Comparison of ENCODE assay signal across 14 cellular contexts in the genomic region with DNA sequence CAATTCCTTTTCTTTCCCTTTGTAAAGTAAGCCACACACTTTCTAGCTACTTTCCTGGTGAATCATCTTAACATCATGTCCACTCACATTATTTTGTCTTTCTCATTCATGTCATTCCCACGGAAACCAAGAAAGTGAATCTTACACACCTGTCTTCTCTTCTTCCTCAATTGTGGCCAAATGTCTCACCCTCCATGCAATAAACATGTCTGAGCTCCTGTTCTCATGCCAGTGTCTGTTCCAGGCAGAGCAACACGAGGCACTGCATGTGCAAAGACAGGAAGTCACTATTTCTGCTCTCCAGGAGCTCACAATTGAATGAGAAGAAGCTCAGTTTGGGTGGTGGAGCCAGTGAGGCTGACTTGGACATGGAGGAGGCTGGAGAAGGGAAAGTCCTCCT. TPM values are rescaled to one million over a fixed set of nuclear protein-coding genes. Genes with fewer than 3 reads are reported as not detected.
DNase-seq lines count a peak whose midpoint lies in the region; ATAC-seq, FAIRE-seq and TF ChIP-seq lines count a peak whose summit lies in the region.
"Had no signal": no experiment of that assay in that cellular context is flagged by ENCODE, and none has a peak within 500 bp of the region (broad histone marks: within the 10 kb centered on the region; RNA-seq: fewer than 3 reads in every experiment).

No MANE protein-coding gene starts in this region.

- CTCF ChIA-PET in HepG2 (lab: Yijun Ruan, JAX; ENCODE audit: low intra/inter-chr PET ratio, low total read pairs) (no interaction called here), PC-3 (lab: Charles Lee) (interaction anchor here (0.6 kb wide), 1 partner anchor 206 kb away, joined by 3 read pairs; no protein-coding TSS in a partner anchor)

- H3K36me3 ChIP-seq in HepG2 (replicated peaks in 1 of 2; ENCODE audit: control insufficient read depth in 1 of 2, insufficient read depth in 2 of 2, low read length in 2 of 2), result no peaks in the 10 kb centered on the region
- no peaks in the 10 kb centered on the region for H3K36me3 ChIP-seq in right lobe of liver
- no peaks in the 10 kb centered on the region for H3K36me3 ChIP-seq in PC-3 (ENCODE audit: low read depth, low read length)

- no peak overlapping the region for H3K4me3 Mint-ChIP-seq in endothelial cell (ENCODE audit: unreplicated experiment)
- H3K4me3 Mint-ChIP-seq: CD4-positive, CD25-positive, alpha-beta regulatory T cell had no signal

- TF ChIP-seq EP300 in HepG2 (IDR thresholded peaks at IDR 0.05; ENCODE audit: low read depth in 2 of 2, low read length in 2 of 2) (no peak), HepG2 (CRISPR knock-in tag; IDR thresholded peaks at IDR 0.05; ENCODE audit: borderline replicate concordance) (no peak)

- DNase-seq in HepG2 (ENCODE audit: low spot score), result no peak
- no peak for DNase-seq in right lobe of liver
- peak; percentile 59 for DNase-seq in PC-3
- peak; percentile 90 for DNase-seq in epithelial cell of esophagus (ENCODE audit: low read depth)
- peak; percentile 9 for DNase-seq in stromal cell of bone marrow (ENCODE audit: low read depth)
- no peak for DNase-seq in endothelial cell (ENCODE audit: low spot score)
- DNase-seq: NCI-H1092 treated with DMSO at 0.1 percent for 48 hours, substantia nigra had no signal

- H3K9me2 ChIP-seq in PC-3 (replicated peaks; ENCODE audit: low read length), result no peaks in the 10 kb centered on the region

- no peak for TF ChIP-seq RAD21 in HepG2 (CRISPR knock-in tag; IDR thresholded peaks at IDR 0.05)

- no peak overlapping the region for H3K4me3 ChIP-seq in HepG2 (replicated peaks in 1 of 3; ENCODE audit: insufficient read depth in 1 of 3, low read depth in 2 of 3, low read length in 3 of 3)
- no peak overlapping the region for H3K4me3 ChIP-seq in right lobe of liver
- H3K4me3 ChIP-seq in PC-3 (ENCODE audit: low read length), result no peak overlapping the region
- no peak overlapping the region for H3K4me3 ChIP-seq in epithelial cell of esophagus (ENCODE audit: low read length)
- H3K4me3 ChIP-seq: body of pancreas had no signal

- no peak for FAIRE-seq in HepG2 (lab: Jason Lieb, UNC)
- FAIRE-seq: GM12892 had no signal

- in situ Hi-C loops in HepG2 (cut with HindIII; ENCODE audit: extremely low pct_ligation_motif_present, low pct_unique_long_range_greater_than_20kb), result no loop called here

- H3K36me3 Mint-ChIP-seq in endothelial cell (ENCODE audit: low read depth, unreplicated experiment), result no peaks in the 10 kb centered on the region

- H2AFZ ChIP-seq in HepG2 (ENCODE audit: low read length) (peak overlapping the region; percentile 57), PC-3 (ENCODE audit: low read length) (peak overlapping the region; percentile 51; the same call in 1 of the 2 replicates)

- POLR2A ChIA-PET in HepG2 (lab: Yijun Ruan, JAX) (no interaction called here), PC-3 (lab: Charles Lee; ENCODE audit: unreplicated experiment) (no interaction called here)

- H3K27ac Mint-ChIP-seq in endothelial cell (ENCODE audit: unreplicated experiment), result no peak overlapping the region

- no peak for TF ChIP-seq CTCF in HepG2 (CRISPR knock-in tag; IDR thresholded peaks at IDR 0.05)
- TF ChIP-seq CTCF in right lobe of liver (IDR thresholded peaks at IDR 0.05), result no peak
- TF ChIP-seq CTCF in PC-3 (conservative IDR thresholded peaks at IDR 0.05; ENCODE audit: low read depth, low read length), result no peak
- no peak for TF ChIP-seq CTCF in epithelial cell of esophagus (IDR thresholded peaks at IDR 0.05; ENCODE audit: insufficient read depth, low read depth, low read length, missing control alignments)
- no peak for TF ChIP-seq CTCF in endothelial cell (IDR thresholded peaks at IDR 0.05; ENCODE audit: unreplicated experiment)

- H3K27me3 ChIP-seq in HepG2 (ENCODE audit: control insufficient read depth in 1 of 2, insufficient read depth in 2 of 2, low read length in 2 of 2), result peaks cover 1 to 4% of the 10 kb centered on the region in 2 experiments; a peak in 1 of 5 replicates
- no peaks in the 10 kb centered on the region for H3K27me3 ChIP-seq in right lobe of liver
- no peaks in the 10 kb centered on the region for H3K27me3 ChIP-seq in PC-3 (ENCODE audit: low read length)
- H3K27me3 ChIP-seq: body of pancreas had no signal

- peaks cover 1% of the 10 kb centered on the region for H3K27me3 Mint-ChIP-seq in endothelial cell (ENCODE audit: unreplicated experiment)
- H3K27me3 Mint-ChIP-seq: CD4-positive, CD25-positive, alpha-beta regulatory T cell had no signal

- H3K4me2 ChIP-seq in HepG2 (ENCODE audit: low read depth, low read length) (no peak overlapping the region), PC-3 (ENCODE audit: low read length) (peak overlapping the region; percentile 59)

- BruUV-seq in HepG2 (replicated peaks; lab: Mats Ljungman, UMichigan), result no TSS peak
- no TSS peak for BruUV-seq in PC-3 (replicated peaks; lab: Mats Ljungman, UMichigan)

- H3K9ac ChIP-seq in HepG2 (ENCODE audit: insufficient read depth, low read depth, low read length) (no peak overlapping the region), PC-3 (ENCODE audit: low read length) (peak overlapping the region; percentile 69)

- TF ChIP-seq POLR2A in HepG2 (IDR thresholded peaks at IDR 0.05; ENCODE audit: insufficient read depth in 1 of 2, low read depth in 2 of 2, low read length in 2 of 2) (no peak), right lobe of liver (IDR thresholded peaks at IDR 0.05) (no peak)

- no peaks in the 10 kb centered on the region for H3K4me1 ChIP-seq in HepG2 (ENCODE audit: insufficient read depth, low read length)
- no peaks in the 10 kb centered on the region for H3K4me1 ChIP-seq in right lobe of liver
- peaks cover 22% of the 10 kb centered on the region for H3K4me1 ChIP-seq in PC-3 (ENCODE audit: insufficient read depth, low read length)
- H3K4me1 ChIP-seq: body of pancreas had no signal

- H3K27ac ChIP-seq in HepG2 (ENCODE audit: extremely low read length, insufficient read depth, low read length), result no peak overlapping the region
- no peak overlapping the region for H3K27ac ChIP-seq in right lobe of liver
- H3K27ac ChIP-seq in PC-3 (ENCODE audit: low read length), result peak overlapping the region; percentile 95
- H3K27ac ChIP-seq: body of pancreas had no signal

- H3F3A ChIP-seq in PC-3 (ENCODE audit: low read length, unreplicated experiment), result peaks cover 3% of the 10 kb centered on the region

- H3K9me3 Mint-ChIP-seq in endothelial cell (ENCODE audit: unreplicated experiment), result no peaks in the 10 kb centered on the region

- no peaks in the 10 kb centered on the region for H3K4me1 Mint-ChIP-seq in endothelial cell (ENCODE audit: unreplicated experiment)

- H3K9me3 ChIP-seq in HepG2 (ENCODE audit: low read length) (no peaks in the 10 kb centered on the region), right lobe of liver (no peaks in the 10 kb centered on the region), PC-3 (ENCODE audit: low read length) (no peaks in the 10 kb centered on the region)
- H3K9me3 ChIP-seq: body of pancreas had no signal

- H4K20me1 ChIP-seq in HepG2 (ENCODE audit: insufficient read depth, low read length) (no peaks in the 10 kb centered on the region), PC-3 (ENCODE audit: low read length) (no peaks in the 10 kb centered on the region)

- 0% methylated on average over 2 of the region's 2 CpGs for WGBS in HepG2 (ENCODE audit: low lambda C conversion rate)
- 46% methylated on average over 2 of the region's 2 CpGs for WGBS in right lobe of liver (ENCODE audit: insufficient coverage, low coverage, low lambda C conversion rate, missing lambda C conversion rate)

- intact Hi-C loops in HepG2 (cut with micrococcal nuclease; ENCODE audit: unreplicated experiment) (no loop called here), right lobe of liver (cut with DNase I) (no loop called here), PC-3 (cut with micrococcal nuclease) (loop anchor here (10.0 kb wide), 1 partner anchor 115 kb away; no protein-coding TSS in a partner anchor)

- ATAC-seq in HepG2, result no peak
- no peak for ATAC-seq in right lobe of liver
- ATAC-seq in PC-3, result peak; percentile 45
- no peak for ATAC-seq in HG02840 (IDR thresholded peaks at IDR 0.05; ENCODE audit: low FRiP score, unreplicated experiment)
- ATAC-seq in HG03469 (IDR thresholded peaks at IDR 0.05; ENCODE audit: unreplicated experiment), result no peak
- ATAC-seq: body of pancreas had no signal

- H3K79me2 ChIP-seq in HepG2 (ENCODE audit: insufficient read depth, low read length) (no peaks in the 10 kb centered on the region), PC-3 (ENCODE audit: low read length) (no peaks in the 10 kb centered on the region)

RNA-seq across cellular contexts. Expression of a gene that starts 29.0 kb away (rescaled TPM):
- total RNA-seq in HepG2 (2016; rRNA removed; fragmentation: Illumina TruSeq; extraction: Trizol) (not detected in 2 replicates), right lobe of liver (not detected), PC-3 (2014; rRNA removed) (not detected in 2 replicates), endothelial cell (ENCODE audit: unreplicated experiment) (not detected)
- total RNA-seq in HepG2 (2016; cell fraction: cytosol; rRNA removed; fragmentation: Illumina TruSeq; extraction: Trizol; ENCODE audit: low read depth), result not detected in 2 replicates
- total RNA-seq in HepG2 (2016; cell fraction: insoluble cytoplasmic fraction; rRNA removed; fragmentation: Illumina TruSeq; extraction: Trizol), result not detected in 2 replicates
- total RNA-seq in HepG2 (2016; cell fraction: membrane; rRNA removed; fragmentation: Illumina TruSeq; extraction: Trizol), result not detected in 2 replicates
- total RNA-seq in HepG2 (2016; cell fraction: nucleus; rRNA removed; fragmentation: Illumina TruSeq; extraction: Trizol), result not detected in 2 replicates
- not detected in 2 replicates for polyA plus RNA-seq in HepG2 (2011; rRNA removed)
- not detected in 2 replicates for polyA plus RNA-seq in HepG2 (2011; cell fraction: cytosol; rRNA removed)
- polyA plus RNA-seq in HepG2 (2011; cell fraction: nucleus; rRNA removed), result not detected in 2 replicates
- not detected in 2 replicates for polyA plus RNA-seq in HepG2 (2012)
- not detected in 2 replicates for polyA plus RNA-seq in HepG2 (2016; cell fraction: cytosol; fragmentation: Illumina TruSeq; extraction: Trizol; ENCODE audit: low read depth)
- not detected in 2 replicates for polyA plus RNA-seq in HepG2 (2016; cell fraction: insoluble cytoplasmic fraction; fragmentation: Illumina TruSeq; extraction: Trizol; ENCODE audit: low read depth)
- not detected in 2 replicates for polyA plus RNA-seq in HepG2 (2016; cell fraction: membrane; fragmentation: Illumina TruSeq; extraction: Trizol; ENCODE audit: low read depth)
- polyA plus RNA-seq in HepG2 (2016; cell fraction: nucleus; fragmentation: Illumina TruSeq; extraction: Trizol; ENCODE audit: insufficient read depth, low read depth), result not detected in 2 replicates
- polyA minus RNA-seq in HepG2 (2011; rRNA and poly(A)+ RNA removed; ENCODE audit: low replicate concordance), result not detected in 2 replicates
- not detected in 2 replicates for polyA minus RNA-seq in HepG2 (2011; cell fraction: cytosol; rRNA and poly(A)+ RNA removed)
- not detected in 2 replicates for polyA minus RNA-seq in HepG2 (2011; cell fraction: nucleus; rRNA and poly(A)+ RNA removed)
- total RNA-seq: body of pancreas, glomerular endothelial cell had no signal

Comparison
In these comparisons a context has a peak if more than half of its experiments do, and no peak if none do; other contexts are left out.
1. DNase-seq: peak in PC-3 (single experiment), epithelial cell of esophagus (single experiment) and stromal cell of bone marrow (single experiment); none in HepG2 (single experiment), right lobe of liver (0 of 3) and endothelial cell (single experiment).